ENCODE assay signal across 18 cellular contexts in the genomic region with DNA sequence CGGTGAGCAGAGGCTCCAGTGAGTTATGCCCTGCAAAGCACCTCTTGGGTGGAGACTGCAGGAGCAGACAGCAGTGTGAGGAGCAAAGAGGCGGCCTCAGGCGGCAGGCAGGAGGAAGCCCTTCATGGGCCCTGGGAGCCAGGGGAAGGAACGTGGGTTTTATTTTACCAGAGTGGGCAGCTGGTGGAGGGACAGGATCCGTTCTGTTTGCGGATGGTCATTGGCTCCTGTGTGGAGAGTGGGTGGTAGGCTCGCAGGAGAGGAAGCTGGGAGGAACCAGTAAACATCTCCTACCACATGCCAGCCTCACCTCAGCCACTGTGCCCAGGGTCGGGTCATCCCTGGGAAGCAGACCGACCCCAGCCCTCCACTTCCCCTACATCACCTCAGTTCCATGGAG.
"Had no signal": no experiment of that assay in that cellular context is flagged by ENCODE, and none has a peak within 500 bp of the region (broad histone marks: within the 10 kb centered on the region; RNA-seq: fewer than 3 reads in every experiment).

No MANE protein-coding gene starts in this region.

- DNase-seq: activated CD4-positive, alpha-beta T cell treated with anti-CD3 and anti-CD28 coated beads, Interleukin-2, amount 50 U/mL, for 4 hours; activated CD4-positive, CD25-positive, alpha-beta regulatory T cell treated with anti-CD3 and anti-CD28 coated beads, Interleukin-2, amount 50 U/mL, for 72 hours; activated gamma-delta T cell; activated T-cell treated with anti-CD3 and anti-CD28 coated beads, Interleukin-2, amount 50 U/mL, for 4 hours; amygdala; erythroblast; gastrocnemius medialis; head of caudate nucleus; mucosa of descending colon; naive B cell; sigmoid colon; stimulated activated CD4-positive, alpha-beta T cell treated with anti-CD3 and anti-CD28 coated beads, Interleukin-4, amount 100 ng/mL, for 24 hours; stimulated activated naive B cell treated with anti-CD40 and anti-IgM and Interleukin-4, amounts not matched to agents 10 μg/mL and 1 μg/mL and 100 μg/mL, for 72 hours; transverse colon had no signal

- H3K9me3 Mint-ChIP-seq: activated T-cell treated with anti-CD3 and anti-CD28 coated beads, Interleukin-2, amount 50 U/mL, for 4 hours; naive B cell; neural progenitor cell; stimulated activated naive B cell treated with anti-CD40 and anti-IgM and Interleukin-4, amounts not matched to agents 10 μg/mL and 1 μg/mL and 100 μg/mL, for 72 hours; T-helper 1 cell treated with Interleukin-12 subunit alpha and Interleukin-12 subunit beta and Interleukin-4 antibody, amounts not matched to agents 30 μg/mL and 1 μg/mL, for 36 hours had no signal

- H3K27ac Mint-ChIP-seq: activated naive CD8-positive, alpha-beta T cell; neural progenitor cell; T-helper 1 cell treated with Interleukin-12 subunit alpha and Interleukin-12 subunit beta and Interleukin-4 antibody, amounts not matched to agents 30 μg/mL and 1 μg/mL, for 36 hours had no signal

- ATAC-seq: activated T-cell treated with anti-CD3 and anti-CD28 coated beads, Interleukin-2, amount 50 U/mL, for 4 hours; gastrocnemius medialis; stimulated activated naive B cell treated with anti-CD40 and anti-IgM and Interleukin-4, amounts not matched to agents 10 μg/mL and 1 μg/mL and 100 μg/mL, for 72 hours had no signal

- H3K9me3 ChIP-seq: gastrocnemius medialis, mucosa of descending colon, sigmoid colon, SJSA1, transverse colon had no signal

- H3K4me1 Mint-ChIP-seq: neural progenitor cell had no signal

- H3K4me3 Mint-ChIP-seq: activated naive CD8-positive, alpha-beta T cell; activated T-cell treated with anti-CD3 and anti-CD28 coated beads, Interleukin-2, amount 50 U/mL, for 4 hours; naive B cell; neural progenitor cell; stimulated activated naive B cell treated with anti-CD40 and anti-IgM and Interleukin-4, amounts not matched to agents 10 μg/mL and 1 μg/mL and 100 μg/mL, for 72 hours; T-helper 1 cell treated with Interleukin-12 subunit alpha and Interleukin-12 subunit beta and Interleukin-4 antibody, amounts not matched to agents 30 μg/mL and 1 μg/mL, for 36 hours had no signal

- H3K27me3 Mint-ChIP-seq: activated naive CD8-positive, alpha-beta T cell; naive B cell; stimulated activated naive B cell treated with anti-CD40 and anti-IgM and Interleukin-4, amounts not matched to agents 10 μg/mL and 1 μg/mL and 100 μg/mL, for 72 hours had no signal
